1 cellular context compared by ENCODE assay signal in the genomic region with DNA sequence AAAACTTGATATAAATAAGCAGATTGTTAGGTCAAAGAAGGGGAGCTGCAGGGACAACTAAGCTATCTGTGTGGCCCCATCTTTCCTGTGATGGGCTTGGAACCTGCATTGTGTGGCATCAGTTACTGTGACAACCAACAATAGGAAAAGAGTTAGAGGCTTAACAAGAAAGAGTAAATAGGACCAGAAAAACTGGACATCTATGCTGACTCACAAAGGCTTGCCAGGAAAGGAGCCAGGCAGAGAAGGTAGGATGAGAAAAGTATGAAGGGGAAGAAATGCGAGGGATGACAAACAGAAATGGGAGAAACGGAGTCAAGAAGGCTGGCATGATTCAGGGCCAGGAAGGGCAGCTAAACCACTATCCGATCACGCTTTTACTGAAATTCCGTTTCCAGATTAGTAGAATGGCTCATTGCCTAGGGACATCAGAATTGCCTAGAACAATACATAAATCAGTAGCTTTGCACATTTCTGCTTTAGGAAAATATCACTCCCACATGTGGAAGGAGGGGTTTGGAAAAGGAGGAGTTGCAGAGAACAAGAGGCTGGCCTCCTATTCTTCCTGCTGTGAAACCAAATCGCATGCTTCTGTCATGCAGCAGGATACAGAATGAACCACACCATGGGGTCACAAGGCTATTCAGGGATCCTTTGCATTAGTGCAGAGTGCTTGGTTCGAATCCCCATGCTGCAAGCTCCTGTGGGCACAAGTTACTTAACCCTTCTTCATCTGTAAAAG.
TF ChIP-seq lines count a peak whose summit lies in the region.

No MANE protein-coding gene starts in this region.

TF ChIP-seq in endothelial cell of umbilical vein, 7 proteins besides CTCF, POLR2A, EP300 and RAD21:
- TF ChIP-seq EZH2 (IDR thresholded peaks at IDR 0.05; ENCODE audit: borderline replicate concordance, low read depth, low read length, severe bottlenecking) (no peak), POLR2AphosphoS5 (IDR thresholded peaks at IDR 0.05; ENCODE audit: insufficient read depth, low read depth, low read length) (no peak), FOS (IDR thresholded peaks at IDR 0.05; ENCODE audit: borderline replicate concordance, insufficient read depth, low read length) (no peak), JUN (IDR thresholded peaks at IDR 0.05; ENCODE audit: borderline replicate concordance, insufficient read depth, insufficient read length, low read depth) (no peak), GATA2 (IDR thresholded peaks at IDR 0.05; ENCODE audit: insufficient read depth, insufficient read length, low read depth, low read length) (no peak), MYC (IDR thresholded peaks at IDR 0.05; ENCODE audit: low read depth, low read length) (no peak)
- TF ChIP-seq, protein P1, sequence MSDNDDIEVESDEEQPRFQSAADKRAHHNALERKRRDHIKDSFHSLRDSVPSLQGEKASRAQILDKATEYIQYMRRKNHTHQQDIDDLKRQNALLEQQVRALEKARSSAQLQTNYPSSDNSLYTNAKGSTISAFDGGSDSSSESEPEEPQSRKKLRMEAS (IDR thresholded peaks at IDR 0.05; ENCODE audit: insufficient read depth, insufficient read length): no peak
